ENCODE assay signal across 29 cellular contexts in genomic region chr16:85578599-85578948, GRCh38. TPM values are rescaled to one million over a fixed set of nuclear protein-coding genes. Genes with fewer than 3 reads are reported as not detected.
DNase-seq lines count a peak whose midpoint lies in the region; ATAC-seq and TF ChIP-seq lines count a peak whose summit lies in the region.
"Had no signal": no experiment of that assay in that cellular context is flagged by ENCODE, and none has a peak within 500 bp of the region (broad histone marks: within the 10 kb centered on the region; RNA-seq: fewer than 3 reads in every experiment).

No MANE protein-coding gene starts in this region.

- H3K36me3 Mint-ChIP-seq in WTC11: no peaks in the 10 kb centered on the region
- H3K36me3 Mint-ChIP-seq: naive B cell had no signal

- H3K4me3 Mint-ChIP-seq in WTC11: peak overlapping the region; percentile 56
- H3K4me3 Mint-ChIP-seq: naive B cell had no signal

- WGBS in sigmoid colon, 2 donors: 92 to 96% methylated on average over 5 of the region's 5 CpGs

- intact Hi-C loops in sigmoid colon (cut with DNase I): no loop called here

- H3K27me3 Mint-ChIP-seq in WTC11 (ENCODE audit: low read depth): peaks cover 39% of the 10 kb centered on the region
- H3K27me3 Mint-ChIP-seq: naive B cell had no signal

- peak overlapping the region; percentile 93; the same call in 1 of the 2 replicates for H3K27ac Mint-ChIP-seq in WTC11

- DNase-seq in H7 (peak; percentile 69), WTC11 (ENCODE audit: low spot score) (no peak), sigmoid colon (no peak), NCI-H1417 treated with DMSO at 0.1 percent for 48 hours (lab: John Stamatoyannopoulos, UW) (no peak), NCI-H2081 treated with DMSO at 0.1 percent for 48 hours (lab: John Stamatoyannopoulos, UW) (no peak)
- no peak for DNase-seq in stimulated activated CD4-positive, alpha-beta T cell treated with anti-CD3 and anti-CD28 coated beads, Interleukin-2, amount 100 ng/mL, for 48 hours
- DNase-seq: activated CD4-positive, alpha-beta T cell treated with anti-CD3 and anti-CD28 coated beads for 4 hours; activated CD8-positive, alpha-beta memory T cell treated with anti-CD3 and anti-CD28 coated beads for 24 hours; activated gamma-delta T cell; activated T-cell treated with anti-CD3 and anti-CD28 coated beads, Interleukin-2, amount 50 U/mL, for 1 hour; C1 segment of cervical spinal cord; central memory CD4-positive, alpha-beta T cell; hippocampal formation; Karpas-422; left lung; naive B cell; NCI-H1436; NCI-H2107; NCI-H446 treated with DMSO at 0.1 percent for 48 hours; OCI-M1; pancreas; SK-N-SH; spleen; stimulated activated CD4-positive, alpha-beta T cell treated with anti-CD3 and anti-CD28 coated beads, Interleukin-4, amount 100 ng/mL, for 1 hour; T-helper 2 cell had no signal

- TF ChIP-seq CTCF in WTC11 (IDR thresholded peaks at IDR 0.05): no peak
- TF ChIP-seq CTCF in sigmoid colon (IDR thresholded peaks at IDR 0.05): no peak

- H3K9ac ChIP-seq in iPS-20b (ENCODE audit: low read depth, low read length): no peak overlapping the region
- H3K9ac ChIP-seq: SK-N-SH had no signal

- H3K27ac ChIP-seq in iPS-20b (ENCODE audit: low read length) (no peak overlapping the region), sigmoid colon (peak overlapping the region in 3 of 4 donors; percentile 66 to 72 (median 70))
- H3K27ac ChIP-seq: gastroesophageal sphincter, pancreas, right atrium auricular region had no signal

- H3K4me3 ChIP-seq in H7 (ENCODE audit: insufficient read depth, low read depth, low read length) (no peak overlapping the region), iPS-20b (ENCODE audit: low read length) (peak overlapping the region; percentile 19; the same call in 1 of the 2 replicates), sigmoid colon (no peak overlapping the region)
- H3K4me3 ChIP-seq: gastroesophageal sphincter, left lung, pancreas, right atrium auricular region, spleen had no signal

- H3K27me3 ChIP-seq in H7 (ENCODE audit: control insufficient read depth, insufficient read depth, low read length) (peaks cover 4% of the 10 kb centered on the region; the same call in 1 of the 2 replicates), iPS-20b (ENCODE audit: insufficient read depth, low read length) (peaks cover 92% of the 10 kb centered on the region), sigmoid colon (no peaks in the 10 kb centered on the region)
- H3K27me3 ChIP-seq: gastroesophageal sphincter, left lung, pancreas, right atrium auricular region, spleen had no signal

- no peaks in the 10 kb centered on the region for H3K36me3 ChIP-seq in H7 (replicated peaks; ENCODE audit: control insufficient read depth, insufficient read depth, low read length)
- H3K36me3 ChIP-seq in iPS-20b (ENCODE audit: insufficient read depth, low read depth, low read length): no peaks in the 10 kb centered on the region
- no peaks in the 10 kb centered on the region for H3K36me3 ChIP-seq in sigmoid colon
- H3K36me3 ChIP-seq: gastroesophageal sphincter, left lung, pancreas, right atrium auricular region had no signal

- TF ChIP-seq EP300 in sigmoid colon (IDR thresholded peaks at IDR 0.05): no peak

- TF ChIP-seq POLR2A in sigmoid colon (IDR thresholded peaks at IDR 0.05): no peak

- no peaks in the 10 kb centered on the region for H3K9me3 Mint-ChIP-seq in WTC11
- H3K9me3 Mint-ChIP-seq: naive B cell had no signal

- peaks cover 95% of the 10 kb centered on the region for H3K4me1 Mint-ChIP-seq in WTC11

- H3K9me3 ChIP-seq in iPS-20b (ENCODE audit: insufficient read depth, low read depth, low read length) (no peaks in the 10 kb centered on the region), sigmoid colon (no peaks in the 10 kb centered on the region)
- H3K9me3 ChIP-seq: gastroesophageal sphincter, left lung, pancreas, right atrium auricular region, SK-N-SH, spleen had no signal

- CTCF ChIA-PET in WTC11 (lab: Charles Lee): interaction anchor here (0.6 to 3.6 kb wide), 16 partner anchors 9 to 163 kb away, joined by 3 to 19 read pairs (median 4); no protein-coding TSS in a partner anchor

- POLR2A ChIA-PET in WTC11 (lab: Charles Lee): interaction anchor here (0.5 to 2.3 kb wide), 7 partner anchors 9 to 157 kb away, joined by 3 to 7 read pairs (median 3); no protein-coding TSS in a partner anchor

- peaks cover 76% of the 10 kb centered on the region for H3K4me1 ChIP-seq in iPS-20b (ENCODE audit: insufficient read depth, low read length)
- H3K4me1 ChIP-seq in sigmoid colon: peaks cover 0 to 100% (median 96%) of the 10 kb centered on the region in 4 donors

- no peak for ATAC-seq in WTC11
- no peak for ATAC-seq in activated CD4-positive, CD25-positive, alpha-beta regulatory T cell treated with anti-CD3 and anti-CD28 coated beads, Interleukin-2, amount 50 U/mL, for 24 hours
- ATAC-seq: gastroesophageal sphincter, left lung, pancreas had no signal

TF ChIP-seq in WTC11, 78 proteins besides CTCF, POLR2A, EP300 and RAD21 (continues in another document):
- TF ChIP-seq NR2C2 (CRISPR knock-in tag; IDR thresholded peaks at IDR 0.05) (no peak), JUN (CRISPR knock-in tag; IDR thresholded peaks at IDR 0.05) (0 out of 2 replicates have a peak, but pooled peaks have one; percentile 36), HMGA2 (CRISPR knock-in tag; IDR thresholded peaks at IDR 0.05) (no peak), MXD4 (CRISPR knock-in tag; IDR thresholded peaks at IDR 0.05; ENCODE audit: borderline replicate concordance) (no peak), ZNF512 (CRISPR knock-in tag; IDR thresholded peaks at IDR 0.05; ENCODE audit: borderline replicate concordance) (no peak), GTF2I (CRISPR knock-in tag; conservative IDR thresholded peaks at IDR 0.05) (peak; percentile 86; the same call in 1 of the 2 replicates), NFE2L1 (CRISPR knock-in tag; IDR thresholded peaks at IDR 0.05) (no peak)
- TF ChIP-seq, protein P1, sequence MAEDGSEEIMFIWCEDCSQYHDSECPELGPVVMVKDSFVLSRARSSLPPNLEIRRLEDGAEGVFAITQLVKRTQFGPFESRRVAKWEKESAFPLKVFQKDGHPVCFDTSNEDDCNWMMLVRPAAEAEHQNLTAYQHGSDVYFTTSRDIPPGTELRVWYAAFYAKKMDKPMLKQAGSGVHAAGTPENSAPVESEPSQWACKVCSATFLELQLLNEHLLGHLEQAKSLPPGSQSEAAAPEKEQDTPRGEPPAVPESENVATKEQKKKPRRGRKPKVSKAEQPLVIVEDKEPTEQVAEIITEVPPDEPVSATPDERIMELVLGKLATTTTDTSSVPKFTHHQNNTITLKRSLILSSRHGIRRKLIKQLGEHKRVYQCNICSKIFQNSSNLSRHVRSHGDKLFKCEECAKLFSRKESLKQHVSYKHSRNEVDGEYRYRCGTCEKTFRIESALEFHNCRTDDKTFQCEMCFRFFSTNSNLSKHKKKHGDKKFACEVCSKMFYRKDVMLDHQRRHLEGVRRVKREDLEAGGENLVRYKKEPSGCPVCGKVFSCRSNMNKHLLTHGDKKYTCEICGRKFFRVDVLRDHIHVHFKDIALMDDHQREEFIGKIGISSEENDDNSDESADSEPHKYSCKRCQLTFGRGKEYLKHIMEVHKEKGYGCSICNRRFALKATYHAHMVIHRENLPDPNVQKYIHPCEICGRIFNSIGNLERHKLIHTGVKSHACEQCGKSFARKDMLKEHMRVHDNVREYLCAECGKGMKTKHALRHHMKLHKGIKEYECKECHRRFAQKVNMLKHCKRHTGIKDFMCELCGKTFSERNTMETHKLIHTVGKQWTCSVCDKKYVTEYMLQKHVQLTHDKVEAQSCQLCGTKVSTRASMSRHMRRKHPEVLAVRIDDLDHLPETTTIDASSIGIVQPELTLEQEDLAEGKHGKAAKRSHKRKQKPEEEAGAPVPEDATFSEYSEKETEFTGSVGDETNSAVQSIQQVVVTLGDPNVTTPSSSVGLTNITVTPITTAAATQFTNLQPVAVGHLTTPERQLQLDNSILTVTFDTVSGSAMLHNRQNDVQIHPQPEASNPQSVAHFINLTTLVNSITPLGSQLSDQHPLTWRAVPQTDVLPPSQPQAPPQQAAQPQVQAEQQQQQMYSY (CRISPR knock-in tag; IDR thresholded peaks at IDR 0.05): no peak

RNA-seq across cellular contexts. Expression of gene GSE1, which starts 34.5 kb away (rescaled TPM):
- total RNA-seq in H7 (2014; rRNA removed; shearing (Covaris generic)): 52.5 and 73.6 TPM in 2 replicates
- 91.0 to 124 TPM (median 93.8 TPM) in 3 replicates for total RNA-seq in WTC11 (2021)
- total RNA-seq in sigmoid colon: 10 to 100 TPM; 30.8 to 76.7 (median 47.3) TPM
- polyA plus RNA-seq in sigmoid colon: 10 to 100 TPM; 12.0 to 49.5 (median 19.4) TPM
